Comparison of ENCODE assay signal across 29 cellular contexts in the genomic region with DNA sequence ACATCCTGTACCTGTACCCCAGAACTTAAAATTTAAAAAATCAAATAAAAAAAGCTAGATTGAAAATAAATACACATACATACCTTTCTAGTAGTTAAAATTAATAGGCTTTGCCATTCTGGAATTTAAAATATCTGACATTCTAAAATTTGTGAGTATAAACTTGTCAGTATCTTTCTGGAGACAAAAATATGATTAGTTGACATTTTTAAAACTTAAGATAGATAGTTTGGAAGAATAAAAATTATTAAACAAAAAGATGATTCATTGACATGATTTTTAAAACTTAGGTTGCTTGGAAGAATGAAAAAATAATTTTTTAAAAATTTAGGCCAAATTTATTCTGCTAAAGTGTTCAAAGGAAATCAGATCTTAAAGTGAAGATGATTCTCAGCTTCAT.
"Had no signal": no experiment of that assay in that cellular context is flagged by ENCODE, and none has a peak within 500 bp of the region (broad histone marks: within the 10 kb centered on the region; RNA-seq: fewer than 3 reads in every experiment).

No MANE protein-coding gene starts in this region.

- H3K36me3 ChIP-seq: adrenal gland, colonic mucosa, gastrocnemius medialis, heart left ventricle had no signal

- H3K4me3 ChIP-seq: adrenal gland, body of pancreas, colonic mucosa, gastrocnemius medialis, heart left ventricle had no signal

- ATAC-seq: activated CD4-positive, alpha-beta T cell treated with anti-CD3 and anti-CD28 coated beads for 36 hours; activated naive CD8-positive, alpha-beta T cell treated with anti-CD3 and anti-CD28 coated beads, Interleukin-2, amount 50 U/mL, for 24 hours; activated T-cell treated with anti-CD3 and anti-CD28 coated beads, Interleukin-2, amount 50 U/mL, for 72 hours; body of pancreas; gastrocnemius medialis; heart left ventricle had no signal

- H3K27me3 ChIP-seq: adrenal gland, body of pancreas, colonic mucosa, gastrocnemius medialis, heart left ventricle had no signal

- FAIRE-seq: endometrium, endothelial cell of umbilical vein had no signal

- H3K27ac ChIP-seq: adrenal gland, body of pancreas, colonic mucosa, epithelial cell of prostate, gastrocnemius medialis, heart left ventricle had no signal

- DNase-seq: activated CD4-positive, alpha-beta memory T cell treated with anti-CD3 and anti-CD28 coated beads, Interleukin-2, amount 10 ng/mL, durations not matched to agents 7 days and 5 days; activated CD4-positive, alpha-beta T cell treated with anti-CD3 and anti-CD28 coated beads for 36 hours; activated CD4-positive, alpha-beta T cell treated with anti-CD3 and anti-CD28 coated beads, Interleukin-2, amount 10 ng/mL, durations not matched to agents 24 days and 14 days; activated CD4-positive, alpha-beta T cell treated with anti-CD3 and anti-CD28 coated beads, Interleukin-2, amount 50 U/mL, for 4 hours; activated CD4-positive, CD25-positive, alpha-beta regulatory T cell; activated CD4-positive, CD25-positive, alpha-beta regulatory T cell treated with anti-CD3 and anti-CD28 coated beads, Interleukin-2, amount 50 U/mL, for 72 hours; activated CD8-positive, alpha-beta memory T cell treated with anti-CD3 and anti-CD28 coated beads, Interleukin-2, amount 50 U/mL, for 48 hours; activated gamma-delta T cell treated with Interleukin-2 at 50 U/mL for 16 hours; activated naive CD4-positive, alpha-beta T cell treated with Interleukin-2 at 50 U/mL for 16 hours; activated naive CD8-positive, alpha-beta T cell treated with anti-CD3 and anti-CD28 coated beads for 36 hours; activated naive CD8-positive, alpha-beta T cell treated with anti-CD3 and anti-CD28 coated beads, Interleukin-2, amount 50 U/mL, for 24 hours; activated T-cell treated with anti-CD3 and anti-CD28 coated beads for 4 hours; activated T-cell treated with anti-CD3 and anti-CD28 coated beads, Interleukin-2, amount 50 U/mL, for 24 hours; activated T-cell treated with anti-CD3 and anti-CD28 coated beads, Interleukin-2, amount 50 U/mL, for 72 hours; adrenal gland; amygdala; aorta; body of pancreas; caudate nucleus; colonic mucosa; effector CD8-positive, alpha-beta T cell; foreskin fibroblast; gastrocnemius medialis; glutamatergic neuron; heart left ventricle; T-helper 2 cell had no signal

- H3K4me1 ChIP-seq: adrenal gland, body of pancreas, colonic mucosa, gastrocnemius medialis had no signal

- H3K9me3 ChIP-seq: adrenal gland, body of pancreas, colonic mucosa, gastrocnemius medialis had no signal
